In genomic region chr7:80294321-80294720, GRCh38 we compare ENCODE assay signal across 29 cellular contexts.
DNase-seq lines count a peak whose midpoint lies in the region; ATAC-seq, FAIRE-seq and TF ChIP-seq lines count a peak whose summit lies in the region.
"Had no signal": no experiment of that assay in that cellular context is flagged by ENCODE, and none has a peak within 500 bp of the region (broad histone marks: within the 10 kb centered on the region; RNA-seq: fewer than 3 reads in every experiment).

No MANE protein-coding gene starts in this region.

- no peaks in the 10 kb centered on the region for H3K27me3 ChIP-seq in mesenchymal stem cell (ENCODE audit: control insufficient read depth in 1 of 2, insufficient read depth in 1 of 2, low read length in 2 of 2)
- H3K27me3 ChIP-seq: ascending aorta, gastrocnemius medialis, SJSA1, uterus had no signal

- H2BK5ac ChIP-seq in mesenchymal stem cell (ENCODE audit: low read depth, low read length, poor library complexity, severe bottlenecking): no peak overlapping the region

- H4K91ac ChIP-seq in mesenchymal stem cell (ENCODE audit: low read length): no peak overlapping the region

- no peak overlapping the region for H2AK5ac ChIP-seq in mesenchymal stem cell (ENCODE audit: low read length, severe bottlenecking)

- no peak overlapping the region for H3K27ac ChIP-seq in mesenchymal stem cell (ENCODE audit: low read length, poor library complexity, severe bottlenecking)
- H3K27ac ChIP-seq in coronary artery: no peak overlapping the region
- H3K27ac ChIP-seq: ascending aorta, epithelial cell of prostate, gastrocnemius medialis, prostate gland, SJSA1, uterus had no signal

- FAIRE-seq in GM12891 (lab: Jason Lieb, UNC): no peak
- FAIRE-seq: D721Med, HTR-8/SVneo had no signal

- H2AFZ ChIP-seq in mesenchymal stem cell (ENCODE audit: low read depth, low read length): no peak overlapping the region

- H3K23ac ChIP-seq in mesenchymal stem cell (ENCODE audit: low read length in 2 of 2): no peak overlapping the region

- TF ChIP-seq CTCF in choroid plexus epithelial cell (conservative IDR thresholded peaks at IDR 0.05; ENCODE audit: low read depth, low read length) (no peak), coronary artery (IDR thresholded peaks at IDR 0.05) (no peak)

- H3K9me3 ChIP-seq in mesenchymal stem cell (ENCODE audit: control insufficient read depth, low read length): no peaks in the 10 kb centered on the region
- H3K9me3 ChIP-seq: gastrocnemius medialis, prostate gland, SJSA1 had no signal

- no peaks in the 10 kb centered on the region for H3K79me1 ChIP-seq in mesenchymal stem cell (replicated peaks; ENCODE audit: low read length, poor library complexity, severe bottlenecking)

- no peak overlapping the region for H3K14ac ChIP-seq in mesenchymal stem cell (ENCODE audit: low read length in 2 of 2)

- no peak overlapping the region for H3K4ac ChIP-seq in mesenchymal stem cell (ENCODE audit: low read depth in 1 of 2, low read length in 2 of 2)

- no peak overlapping the region for H4K8ac ChIP-seq in mesenchymal stem cell (ENCODE audit: low read length)

- H3K9ac ChIP-seq in mesenchymal stem cell (ENCODE audit: low read length): no peak overlapping the region

- H3K36me3 ChIP-seq in mesenchymal stem cell (ENCODE audit: control insufficient read depth in 1 of 2, insufficient read depth in 2 of 2, low read depth in 1 of 2, low read length in 2 of 2): no peaks in the 10 kb centered on the region
- H3K36me3 ChIP-seq: ascending aorta, gastrocnemius medialis, prostate gland, SJSA1, uterus had no signal

- TF ChIP-seq POLR2A in GM12891 (IDR thresholded peaks at IDR 0.05; ENCODE audit: low read depth, low read length): no peak

- DNase-seq in ELR (ENCODE audit: low read depth): peak; percentile 37
- peak; percentile 57 for DNase-seq in M059J (ENCODE audit: low read depth)
- peak; percentile 61 for DNase-seq in choroid plexus epithelial cell (ENCODE audit: low read depth)
- peak; percentile 57 for DNase-seq in mesenchymal stem cell
- DNase-seq in GM12891 (ENCODE audit: insufficient read length, low spot score): no peak
- DNase-seq in ureter (ENCODE audit: low spot score): no peak
- DNase-seq in coronary artery (ENCODE audit: low spot score): no peak
- DNase-seq: activated CD4-positive, alpha-beta T cell treated with anti-CD3 and anti-CD28 coated beads, Interleukin-2, amount 50 U/mL, for 48 hours; activated CD8-positive, alpha-beta memory T cell treated with anti-CD3 and anti-CD28 coated beads, Interleukin-2, amount 50 U/mL, for 4 hours; gastrocnemius medialis; H7; KBM-7; MM.1S; naive thymus-derived CD4-positive, alpha-beta T cell; NCI-H1417; NCI-H2029 treated with DMSO at 0.1 percent for 48 hours; NCI-H2227 treated with DMSO at 0.1 percent for 48 hours; stimulated activated CD4-positive, alpha-beta T cell treated with anti-CD3 and anti-CD28 coated beads, Interleukin-15, amount 100 ng/mL, for 24 hours; stimulated activated naive B cell treated with anti-CD40 and anti-IgM and Interleukin-4, amounts not matched to agents 10 μg/mL and 1 μg/mL and 100 μg/mL, for 72 hours; T-helper 1 cell; uterus had no signal

- H3K4me2 ChIP-seq in mesenchymal stem cell (ENCODE audit: low read length, poor library complexity, severe bottlenecking): no peak overlapping the region

- H2BK12ac ChIP-seq in mesenchymal stem cell (ENCODE audit: low read length in 2 of 2): no peak overlapping the region

- H3K18ac ChIP-seq in mesenchymal stem cell (ENCODE audit: low read depth in 1 of 2, low read length in 2 of 2): no peak overlapping the region

- H3K4me1 ChIP-seq in mesenchymal stem cell (ENCODE audit: control insufficient read depth, insufficient read depth, low read depth, low read length): no peaks in the 10 kb centered on the region
- H3K4me1 ChIP-seq: ascending aorta, gastrocnemius medialis, prostate gland, SJSA1, uterus had no signal

- H2BK15ac ChIP-seq in mesenchymal stem cell (ENCODE audit: low read depth, poor library complexity, severe bottlenecking): no peak overlapping the region

- H2BK120ac ChIP-seq in mesenchymal stem cell (ENCODE audit: low read depth, low read length): no peak overlapping the region

- ATAC-seq in GM21447 (IDR thresholded peaks at IDR 0.05; ENCODE audit: unreplicated experiment): no peak
- ATAC-seq: gastrocnemius medialis; naive thymus-derived CD4-positive, alpha-beta T cell; sciatic nerve; stimulated activated naive B cell treated with anti-CD40 and anti-IgM and Interleukin-4, amounts not matched to agents 10 μg/mL and 1 μg/mL and 100 μg/mL, for 72 hours had no signal

- H3K4me3 ChIP-seq in choroid plexus epithelial cell (ENCODE audit: low read depth, low read length) (no peak overlapping the region), mesenchymal stem cell (ENCODE audit: insufficient read depth in 1 of 2, low read depth in 1 of 2, low read length in 2 of 2) (no peak overlapping the region), coronary artery (no peak overlapping the region)
- H3K4me3 ChIP-seq: ascending aorta, gastrocnemius medialis, prostate gland, SJSA1, uterus had no signal

TF ChIP-seq in GM12891, 5 proteins besides CTCF, POLR2A, EP300 and RAD21:
- TF ChIP-seq TAF1 (IDR thresholded peaks at IDR 0.05; ENCODE audit: low read depth, low read length): no peak
- no peak for TF ChIP-seq POU2F2 (IDR thresholded peaks at IDR 0.05; ENCODE audit: low read depth, low read length)
- TF ChIP-seq SPI1 (IDR thresholded peaks at IDR 0.05; ENCODE audit: low read depth, low read length): no peak
- no peak for TF ChIP-seq POLR2AphosphoS5 (IDR thresholded peaks at IDR 0.05; ENCODE audit: low read depth, low read length)
- TF ChIP-seq PAX5 (IDR thresholded peaks at IDR 0.05; ENCODE audit: insufficient read depth, low read length, severe bottlenecking): no peak

Comparison
In these comparisons a context has a peak if more than half of its experiments do, and no peak if none do; other contexts are left out.
1. DNase-seq: peak in ELR (single experiment), M059J (single experiment), choroid plexus epithelial cell (single experiment) and mesenchymal stem cell (single experiment); none in GM12891 (single experiment), ureter (single experiment) and coronary artery (single experiment).